2 cellular contexts compared by ENCODE assay signal in the genomic region with DNA sequence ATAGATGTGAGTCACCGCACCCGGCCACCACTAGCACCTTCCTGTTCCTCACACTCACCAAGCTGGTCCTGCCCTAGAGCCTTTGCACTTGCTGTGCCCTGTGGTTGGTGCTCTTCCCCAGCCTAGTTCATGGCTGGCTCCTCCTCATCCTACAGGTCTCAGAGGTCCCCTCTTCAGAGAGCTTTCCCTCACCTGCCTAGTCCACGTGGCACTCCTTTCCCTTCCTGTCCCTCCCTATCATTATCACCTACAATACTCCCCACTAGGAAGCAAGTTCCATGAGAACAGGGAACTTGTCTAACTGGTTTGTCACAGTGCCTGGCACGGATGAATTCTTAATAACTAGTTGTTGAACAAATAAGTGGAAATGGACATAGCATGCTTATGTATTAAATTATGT.
TF ChIP-seq lines count a peak whose summit lies in the region.

No MANE protein-coding gene starts in this region.

TF ChIP-seq in liver, 16 proteins besides CTCF, POLR2A, EP300 and RAD21:
- TF ChIP-seq SP1 (IDR thresholded peaks at IDR 0.05), result peak; percentile 24
- no peak for TF ChIP-seq HNF4A (conservative IDR thresholded peaks at IDR 0.05)
- TF ChIP-seq ATF3 (IDR thresholded peaks at IDR 0.05), result no peak
- no peak for TF ChIP-seq HNF4G (IDR thresholded peaks at IDR 0.05)

TF ChIP-seq in HepG2, 621 proteins besides CTCF, POLR2A, EP300 and RAD21:
- no peak for TF ChIP-seq ZNF124 (CRISPR knock-in tag; IDR thresholded peaks at IDR 0.05)
- TF ChIP-seq NFKB2 (CRISPR knock-in tag; IDR thresholded peaks at IDR 0.05; ENCODE audit: borderline replicate concordance), result no peak
- TF ChIP-seq, protein P1, sequence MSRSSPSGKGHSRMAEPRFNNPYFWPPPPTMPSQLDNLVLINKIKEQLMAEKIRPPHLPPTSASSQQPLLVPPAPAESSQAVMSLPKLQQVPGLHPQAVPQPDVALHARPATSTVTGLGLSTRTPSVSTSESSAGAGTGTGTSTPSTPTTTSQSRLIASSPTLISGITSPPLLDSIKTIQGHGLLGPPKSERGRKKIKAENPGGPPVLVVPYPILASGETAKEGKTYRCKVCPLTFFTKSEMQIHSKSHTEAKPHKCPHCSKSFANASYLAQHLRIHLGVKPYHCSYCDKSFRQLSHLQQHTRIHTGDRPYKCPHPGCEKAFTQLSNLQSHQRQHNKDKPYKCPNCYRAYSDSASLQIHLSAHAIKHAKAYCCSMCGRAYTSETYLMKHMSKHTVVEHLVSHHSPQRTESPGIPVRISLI (CRISPR knock-in tag; IDR thresholded peaks at IDR 0.05; ENCODE audit: borderline replicate concordance), result no peak
- TF ChIP-seq, protein P2, sequence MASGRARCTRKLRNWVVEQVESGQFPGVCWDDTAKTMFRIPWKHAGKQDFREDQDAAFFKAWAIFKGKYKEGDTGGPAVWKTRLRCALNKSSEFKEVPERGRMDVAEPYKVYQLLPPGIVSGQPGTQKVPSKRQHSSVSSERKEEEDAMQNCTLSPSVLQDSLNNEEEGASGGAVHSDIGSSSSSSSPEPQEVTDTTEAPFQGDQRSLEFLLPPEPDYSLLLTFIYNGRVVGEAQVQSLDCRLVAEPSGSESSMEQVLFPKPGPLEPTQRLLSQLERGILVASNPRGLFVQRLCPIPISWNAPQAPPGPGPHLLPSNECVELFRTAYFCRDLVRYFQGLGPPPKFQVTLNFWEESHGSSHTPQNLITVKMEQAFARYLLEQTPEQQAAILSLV (CRISPR knock-in tag; IDR thresholded peaks at IDR 0.05; ENCODE audit: borderline replicate concordance), result no peak
- TF ChIP-seq, protein P3, sequence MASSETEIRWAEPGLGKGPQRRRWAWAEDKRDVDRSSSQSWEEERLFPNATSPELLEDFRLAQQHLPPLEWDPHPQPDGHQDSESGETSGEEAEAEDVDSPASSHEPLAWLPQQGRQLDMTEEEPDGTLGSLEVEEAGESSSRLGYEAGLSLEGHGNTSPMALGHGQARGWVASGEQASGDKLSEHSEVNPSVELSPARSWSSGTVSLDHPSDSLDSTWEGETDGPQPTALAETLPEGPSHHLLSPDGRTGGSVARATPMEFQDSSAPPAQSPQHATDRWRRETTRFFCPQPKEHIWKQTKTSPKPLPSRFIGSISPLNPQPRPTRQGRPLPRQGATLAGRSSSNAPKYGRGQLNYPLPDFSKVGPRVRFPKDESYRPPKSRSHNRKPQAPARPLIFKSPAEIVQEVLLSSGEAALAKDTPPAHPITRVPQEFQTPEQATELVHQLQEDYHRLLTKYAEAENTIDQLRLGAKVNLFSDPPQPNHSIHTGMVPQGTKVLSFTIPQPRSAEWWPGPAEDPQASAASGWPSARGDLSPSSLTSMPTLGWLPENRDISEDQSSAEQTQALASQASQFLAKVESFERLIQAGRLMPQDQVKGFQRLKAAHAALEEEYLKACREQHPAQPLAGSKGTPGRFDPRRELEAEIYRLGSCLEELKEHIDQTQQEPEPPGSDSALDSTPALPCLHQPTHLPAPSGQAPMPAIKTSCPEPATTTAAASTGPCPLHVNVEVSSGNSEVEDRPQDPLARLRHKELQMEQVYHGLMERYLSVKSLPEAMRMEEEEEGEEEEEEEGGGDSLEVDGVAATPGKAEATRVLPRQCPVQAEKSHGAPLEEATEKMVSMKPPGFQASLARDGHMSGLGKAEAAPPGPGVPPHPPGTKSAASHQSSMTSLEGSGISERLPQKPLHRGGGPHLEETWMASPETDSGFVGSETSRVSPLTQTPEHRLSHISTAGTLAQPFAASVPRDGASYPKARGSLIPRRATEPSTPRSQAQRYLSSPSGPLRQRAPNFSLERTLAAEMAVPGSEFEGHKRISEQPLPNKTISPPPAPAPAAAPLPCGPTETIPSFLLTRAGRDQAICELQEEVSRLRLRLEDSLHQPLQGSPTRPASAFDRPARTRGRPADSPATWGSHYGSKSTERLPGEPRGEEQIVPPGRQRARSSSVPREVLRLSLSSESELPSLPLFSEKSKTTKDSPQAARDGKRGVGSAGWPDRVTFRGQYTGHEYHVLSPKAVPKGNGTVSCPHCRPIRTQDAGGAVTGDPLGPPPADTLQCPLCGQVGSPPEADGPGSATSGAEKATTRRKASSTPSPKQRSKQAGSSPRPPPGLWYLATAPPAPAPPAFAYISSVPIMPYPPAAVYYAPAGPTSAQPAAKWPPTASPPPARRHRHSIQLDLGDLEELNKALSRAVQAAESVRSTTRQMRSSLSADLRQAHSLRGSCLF (CRISPR knock-in tag; IDR thresholded peaks at IDR 0.05; ENCODE audit: borderline replicate concordance), result no peak
- no peak for TF ChIP-seq ZNF670 (CRISPR knock-in tag; IDR thresholded peaks at IDR 0.05; ENCODE audit: borderline replicate concordance)
- TF ChIP-seq ZNF430 (CRISPR knock-in tag; IDR thresholded peaks at IDR 0.05), result no peak
- TF ChIP-seq SNRNP70 (IDR thresholded peaks at IDR 0.05; ENCODE audit: low read depth, low read length), result no peak
- TF ChIP-seq YEATS2 (CRISPR knock-in tag; IDR thresholded peaks at IDR 0.05; ENCODE audit: borderline replicate concordance), result no peak
- TF ChIP-seq ZNF598 (CRISPR knock-in tag; IDR thresholded peaks at IDR 0.05; ENCODE audit: borderline replicate concordance), result no peak
- TF ChIP-seq ZNF142 (CRISPR knock-in tag; IDR thresholded peaks at IDR 0.05), result no peak
- TF ChIP-seq TRIM22 (IDR thresholded peaks at IDR 0.05), result no peak
- no peak for TF ChIP-seq CCDC6 (CRISPR knock-in tag; IDR thresholded peaks at IDR 0.05)
- no peak for TF ChIP-seq ZNF761 (CRISPR knock-in tag; conservative IDR thresholded peaks at IDR 0.05)
- no peak for TF ChIP-seq IKZF5 (CRISPR knock-in tag; IDR thresholded peaks at IDR 0.05)
- no peak for TF ChIP-seq MYPOP (CRISPR knock-in tag; IDR thresholded peaks at IDR 0.05)
